In genomic region chr11:69055212-69055586, GRCh38 we compare ENCODE assay signal across 22 cellular contexts. TPM values are rescaled to one million over a fixed set of nuclear protein-coding genes. Genes with fewer than 3 reads are reported as not detected.
A peak's percentile ranks its signal among the peaks of the same experiment; 100 is the strongest.
DNase-seq lines count a peak whose midpoint lies in the region; ATAC-seq, FAIRE-seq and TF ChIP-seq lines count a peak whose summit lies in the region.
"Had no signal": no experiment of that assay in that cellular context is flagged by ENCODE, and none has a peak within 500 bp of the region (broad histone marks: within the 10 kb centered on the region; RNA-seq: fewer than 3 reads in every experiment).

No MANE protein-coding gene starts in this region.

- no peaks in the 10 kb centered on the region for H3K79me2 ChIP-seq in OCI-LY1 (ENCODE audit: insufficient read depth, low read length)

- H4K20me1 ChIP-seq in OCI-LY1 (ENCODE audit: insufficient read depth, low read length), result no peaks in the 10 kb centered on the region

- DNase-seq in CD14-positive monocyte (ENCODE audit: low spot score) (no peak), left colon (peak; percentile 69 to 74), pancreas (peak in 1 of 6 donors; percentile 20), SHP77 treated with DMSO at 0.1 percent for 48 hours (lab: John Stamatoyannopoulos, UW) (no peak), NCI-H82 treated with DMSO at 0.1 percent for 48 hours (lab: John Stamatoyannopoulos, UW; ENCODE audit: unreplicated experiment) (no peak), glomerular visceral epithelial cell (ENCODE audit: extremely low spot score) (no peak), sciatic nerve (ENCODE audit: low spot score) (no peak)
- DNase-seq: ACHN; activated naive CD4-positive, alpha-beta T cell treated with anti-CD3 and anti-CD28 coated beads for 36 hours; effector memory CD4-positive, alpha-beta T cell; esophagus squamous epithelium; KG1; NCI-H1048; NCI-H2029; retina; SK-N-SH; testis had no signal

- H3K36me3 ChIP-seq in OCI-LY1 (ENCODE audit: insufficient read depth, low read length) (peaks cover 10% of the 10 kb centered on the region; the same call in 1 of the 2 replicates), pancreas (no peaks in the 10 kb centered on the region)

- peaks cover 58% of the 10 kb centered on the region for H3K4me1 ChIP-seq in OCI-LY1 (ENCODE audit: insufficient read depth, low read length, severe bottlenecking)
- peaks cover 0 to 4% (median 0%) of the 10 kb centered on the region in 3 donors for H3K4me1 ChIP-seq in pancreas

- WGBS in pancreas, 2 donors, result 78 to 81% methylated on average over 21 of the region's 21 CpGs

- H3K9me3 Mint-ChIP-seq in CD14-positive monocyte, result peaks cover 0 to 2% (median 0%) of the 10 kb centered on the region in 7 donors
- H3K9me3 Mint-ChIP-seq: activated CD4-positive, alpha-beta memory T cell treated with anti-CD3 and anti-CD28 coated beads for 36 hours; activated naive CD4-positive, alpha-beta T cell treated with anti-CD3 and anti-CD28 coated beads for 36 hours; T-helper 2 cell treated with Interferon-gamma antibody and Interleukin-4, amounts not matched to agents 5 μg/mL and 100 μg/mL, for 36 hours had no signal

- H3K4me3 Mint-ChIP-seq in CD14-positive monocyte, result no peak overlapping the region
- H3K4me3 Mint-ChIP-seq: activated CD4-positive, alpha-beta memory T cell treated with anti-CD3 and anti-CD28 coated beads for 36 hours; activated naive CD4-positive, alpha-beta T cell treated with anti-CD3 and anti-CD28 coated beads for 36 hours; T-helper 2 cell treated with Interferon-gamma antibody and Interleukin-4, amounts not matched to agents 5 μg/mL and 100 μg/mL, for 36 hours had no signal

- H3K27me3 ChIP-seq in OCI-LY1 (ENCODE audit: insufficient read depth, low read length), result no peaks in the 10 kb centered on the region
- H3K27me3 ChIP-seq in pancreas, result no peaks in the 10 kb centered on the region
- H3K27me3 ChIP-seq: cardiac muscle cell, esophagus squamous epithelium, testis had no signal

- peaks cover 58 to 79% of the 10 kb centered on the region in 2 donors for H3K36me3 Mint-ChIP-seq in CD14-positive monocyte

- H3K4me2 ChIP-seq in OCI-LY1 (ENCODE audit: low read length), result peak overlapping the region; percentile 55; the same call in 1 of the 2 replicates
- H3K4me2 ChIP-seq: SK-N-SH had no signal

- intact Hi-C loops in CD14-positive monocyte (cut with micrococcal nuclease) (no loop called here), left colon (cut with DNase I, micrococcal nuclease) (no loop called here), pancreas (cut with DNase I) (no loop called here), sciatic nerve (cut with DNase I) (loop anchor here (10.0 kb wide), 1 partner anchor 150 kb away; the partner anchor contains the start of genes IGHMBP2 and MRPL21)

- H3K4me1 Mint-ChIP-seq in CD14-positive monocyte, result peaks cover 48% of the 10 kb centered on the region

- FAIRE-seq in pancreas (lab: Jason Lieb, UNC), result no peak
- FAIRE-seq: G401.6 had no signal

- no peaks in the 10 kb centered on the region for H3K9me2 ChIP-seq in OCI-LY1 (ENCODE audit: low read depth, low read length)
- H3K9me2 ChIP-seq: SK-N-SH had no signal

- no peak overlapping the region for H3K4me3 ChIP-seq in OCI-LY1 (ENCODE audit: low read depth, low read length, poor library complexity, severe bottlenecking)
- no peak overlapping the region for H3K4me3 ChIP-seq in pancreas
- H3K4me3 ChIP-seq: cardiac muscle cell, esophagus squamous epithelium, testis had no signal

- peak overlapping the region in 5 of 7 donors; percentile 58 to 79 (median 71) for H3K27ac Mint-ChIP-seq in CD14-positive monocyte
- H3K27ac Mint-ChIP-seq: activated CD4-positive, alpha-beta memory T cell treated with anti-CD3 and anti-CD28 coated beads for 36 hours; activated naive CD4-positive, alpha-beta T cell treated with anti-CD3 and anti-CD28 coated beads for 36 hours; T-helper 2 cell treated with Interferon-gamma antibody and Interleukin-4, amounts not matched to agents 5 μg/mL and 100 μg/mL, for 36 hours had no signal

- ATAC-seq in left colon (peak; percentile 95), pancreas (peak in 3 of 4 donors; percentile 4 to 46 (median 40)), sciatic nerve (no peak)

- H3K27ac ChIP-seq in OCI-LY1 (ENCODE audit: low read depth, low read length, poor library complexity, severe bottlenecking), result peak overlapping the region; percentile 84
- no peak overlapping the region for H3K27ac ChIP-seq in pancreas
- H3K27ac ChIP-seq: testis had no signal

- H3K9me3 ChIP-seq in OCI-LY1 (ENCODE audit: low read length) (no peaks in the 10 kb centered on the region), pancreas (no peaks in the 10 kb centered on the region)
- H3K9me3 ChIP-seq: esophagus squamous epithelium, SK-N-SH, testis had no signal

- no peak for TF ChIP-seq CTCF in CD14-positive monocyte (IDR thresholded peaks at IDR 0.05)
- TF ChIP-seq CTCF in OCI-LY1 (IDR thresholded peaks at IDR 0.05; ENCODE audit: low read length), result no peak
- no peak for TF ChIP-seq CTCF in pancreas (IDR thresholded peaks at IDR 0.05)

- H2AFZ ChIP-seq in OCI-LY1 (ENCODE audit: low read length), result no peak overlapping the region

- H3F3A ChIP-seq in OCI-LY1 (ENCODE audit: insufficient read depth, low read length), result no peaks in the 10 kb centered on the region

- H3K9ac ChIP-seq in OCI-LY1 (ENCODE audit: low read length), result no peak overlapping the region; the same call in 1 of the 2 replicates
- H3K9ac ChIP-seq: SK-N-SH had no signal

- no peaks in the 10 kb centered on the region for H3K27me3 Mint-ChIP-seq in CD14-positive monocyte (ENCODE audit: low read depth in 3 of 3)
- H3K27me3 Mint-ChIP-seq: activated CD4-positive, alpha-beta memory T cell treated with anti-CD3 and anti-CD28 coated beads for 36 hours had no signal

RNA-seq across cellular contexts. Expression of gene TPCN2, which starts 6.5 kb away (rescaled TPM):
- 10 to 100 TPM; 29.3 to 31.5 TPM for polyA plus RNA-seq in CD14-positive monocyte
- total RNA-seq in left colon, result 10 to 100 TPM; 17.1 to 17.6 TPM
- 10 to 100 TPM in 1 of 6 donors, 1 to 10 TPM in 5; 5.6 to 10.2 (median 9.0) TPM for total RNA-seq in pancreas
- polyA plus RNA-seq in pancreas, result 10 to 100 TPM; 11.2 to 13.5 TPM
- 36.2 TPM for total RNA-seq in sciatic nerve

RNA-seq across cellular contexts. Expression of gene MRGPRF, which starts 42.2 kb away (rescaled TPM):
- under 1 TPM in 1 of 2 donors, not detected in 1; 0.22 TPM for polyA plus RNA-seq in CD14-positive monocyte
- 10 to 100 TPM in 1 of 2 donors, 1 to 10 TPM in 1; 3.4 to 25.2 TPM for total RNA-seq in left colon
- total RNA-seq in pancreas, result 1 to 10 TPM in 4 of 6 donors, under 1 TPM in 2; 0.37 to 2.5 (median 1.4) TPM
- 1 to 10 TPM; 4.0 to 4.2 TPM for polyA plus RNA-seq in pancreas
- 39.5 TPM for total RNA-seq in sciatic nerve
- total RNA-seq: activated CD4-positive, alpha-beta memory T cell treated with anti-CD3 and anti-CD28 coated beads for 36 hours; activated naive CD4-positive, alpha-beta T cell treated with anti-CD3 and anti-CD28 coated beads for 36 hours had no signal

Comparison
In these comparisons a context has a peak if more than half of its experiments do, and no peak if none do; other contexts are left out.
1. DNase-seq: peak in left colon (2 of 2); none in CD14-positive monocyte (single experiment), SHP77 treated with DMSO at 0.1 percent for 48 hours (single experiment), NCI-H82 treated with DMSO at 0.1 percent for 48 hours (single experiment), glomerular visceral epithelial cell (single experiment) and sciatic nerve (single experiment).